1 cellular context compared by ENCODE assay signal in the genomic region with DNA sequence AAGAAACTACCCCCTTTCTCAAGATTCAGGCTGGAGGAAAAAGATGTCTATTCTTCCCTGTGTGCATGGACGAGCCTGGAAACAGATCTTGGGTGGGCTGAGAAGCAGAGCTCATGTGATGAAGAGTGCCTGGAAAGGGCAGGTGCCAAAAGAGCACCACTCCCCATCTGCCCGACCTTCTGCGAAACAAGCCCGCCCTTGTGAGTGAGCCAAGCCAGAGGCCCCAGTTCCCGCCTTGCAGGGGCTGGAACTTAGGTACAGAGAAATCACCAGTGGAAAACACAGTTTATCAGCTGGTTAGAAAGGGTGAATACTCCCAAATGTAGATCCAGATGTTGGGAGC.
TF ChIP-seq lines count a peak whose summit lies in the region.

No MANE protein-coding gene starts in this region.

TF ChIP-seq in HepG2, 621 proteins besides CTCF, POLR2A, EP300 and RAD21 (continued from another document and continues in another):
- TF ChIP-seq, protein P1, sequence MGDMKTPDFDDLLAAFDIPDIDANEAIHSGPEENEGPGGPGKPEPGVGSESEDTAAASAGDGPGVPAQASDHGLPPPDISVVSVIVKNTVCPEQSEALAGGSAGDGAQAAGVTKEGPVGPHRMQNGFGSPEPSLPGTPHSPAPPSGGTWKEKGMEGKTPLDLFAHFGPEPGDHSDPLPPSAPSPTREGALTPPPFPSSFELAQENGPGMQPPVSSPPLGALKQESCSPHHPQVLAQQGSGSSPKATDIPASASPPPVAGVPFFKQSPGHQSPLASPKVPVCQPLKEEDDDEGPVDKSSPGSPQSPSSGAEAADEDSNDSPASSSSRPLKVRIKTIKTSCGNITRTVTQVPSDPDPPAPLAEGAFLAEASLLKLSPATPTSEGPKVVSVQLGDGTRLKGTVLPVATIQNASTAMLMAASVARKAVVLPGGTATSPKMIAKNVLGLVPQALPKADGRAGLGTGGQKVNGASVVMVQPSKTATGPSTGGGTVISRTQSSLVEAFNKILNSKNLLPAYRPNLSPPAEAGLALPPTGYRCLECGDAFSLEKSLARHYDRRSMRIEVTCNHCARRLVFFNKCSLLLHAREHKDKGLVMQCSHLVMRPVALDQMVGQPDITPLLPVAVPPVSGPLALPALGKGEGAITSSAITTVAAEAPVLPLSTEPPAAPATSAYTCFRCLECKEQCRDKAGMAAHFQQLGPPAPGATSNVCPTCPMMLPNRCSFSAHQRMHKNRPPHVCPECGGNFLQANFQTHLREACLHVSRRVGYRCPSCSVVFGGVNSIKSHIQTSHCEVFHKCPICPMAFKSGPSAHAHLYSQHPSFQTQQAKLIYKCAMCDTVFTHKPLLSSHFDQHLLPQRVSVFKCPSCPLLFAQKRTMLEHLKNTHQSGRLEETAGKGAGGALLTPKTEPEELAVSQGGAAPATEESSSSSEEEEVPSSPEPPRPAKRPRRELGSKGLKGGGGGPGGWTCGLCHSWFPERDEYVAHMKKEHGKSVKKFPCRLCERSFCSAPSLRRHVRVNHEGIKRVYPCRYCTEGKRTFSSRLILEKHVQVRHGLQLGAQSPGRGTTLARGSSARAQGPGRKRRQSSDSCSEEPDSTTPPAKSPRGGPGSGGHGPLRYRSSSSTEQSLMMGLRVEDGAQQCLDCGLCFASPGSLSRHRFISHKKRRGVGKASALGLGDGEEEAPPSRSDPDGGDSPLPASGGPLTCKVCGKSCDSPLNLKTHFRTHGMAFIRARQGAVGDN (CRISPR knock-in tag; IDR thresholded peaks at IDR 0.05), result peak; percentile 66
- TF ChIP-seq, protein P2, sequence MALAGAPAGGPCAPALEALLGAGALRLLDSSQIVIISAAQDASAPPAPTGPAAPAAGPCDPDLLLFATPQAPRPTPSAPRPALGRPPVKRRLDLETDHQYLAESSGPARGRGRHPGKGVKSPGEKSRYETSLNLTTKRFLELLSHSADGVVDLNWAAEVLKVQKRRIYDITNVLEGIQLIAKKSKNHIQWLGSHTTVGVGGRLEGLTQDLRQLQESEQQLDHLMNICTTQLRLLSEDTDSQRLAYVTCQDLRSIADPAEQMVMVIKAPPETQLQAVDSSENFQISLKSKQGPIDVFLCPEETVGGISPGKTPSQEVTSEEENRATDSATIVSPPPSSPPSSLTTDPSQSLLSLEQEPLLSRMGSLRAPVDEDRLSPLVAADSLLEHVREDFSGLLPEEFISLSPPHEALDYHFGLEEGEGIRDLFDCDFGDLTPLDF (CRISPR knock-in tag; IDR thresholded peaks at IDR 0.05), result 0 out of 2 replicates have a peak, but pooled peaks have one; percentile 39
- TF ChIP-seq MXI1 (IDR thresholded peaks at IDR 0.05; ENCODE audit: borderline replicate concordance, low read depth, low read length) (no peak), ZFP37 (CRISPR knock-in tag; IDR thresholded peaks at IDR 0.05; ENCODE audit: borderline replicate concordance) (no peak), ZSCAN25 (CRISPR knock-in tag; IDR thresholded peaks at IDR 0.05) (no peak), PHF20 (CRISPR knock-in tag; IDR thresholded peaks at IDR 0.05) (0 out of 2 replicates have a peak, but pooled peaks have one; percentile 34), TFDP1 (CRISPR knock-in tag; IDR thresholded peaks at IDR 0.05; ENCODE audit: borderline replicate concordance) (peak; percentile 65; the same call in 1 of the 2 replicates), SOX13 (IDR thresholded peaks at IDR 0.05) (peak; percentile 37; the same call in 1 of the 2 replicates), SOX13 (CRISPR knock-in tag; conservative IDR thresholded peaks at IDR 0.05 in 1 of 2, IDR thresholded peaks at IDR 0.05 in 1 of 2) (no peak), MYC (CRISPR knock-in tag; IDR thresholded peaks at IDR 0.05; ENCODE audit: borderline replicate concordance) (peak; percentile 30; the same call in 1 of the 2 replicates), ESRRA (CRISPR knock-in tag; IDR thresholded peaks at IDR 0.05; ENCODE audit: low read depth) (no peak), POLR2G (IDR thresholded peaks at IDR 0.05; ENCODE audit: low read depth, low read length) (peak; percentile 22), NFKBIZ (CRISPR knock-in tag; IDR thresholded peaks at IDR 0.05) (0 out of 2 replicates have a peak, but pooled peaks have one; percentile 31), TFDP2 (CRISPR knock-in tag; IDR thresholded peaks at IDR 0.05) (peak; percentile 61), ZNF816 (CRISPR knock-in tag; IDR thresholded peaks at IDR 0.05; ENCODE audit: borderline replicate concordance) (0 out of 2 replicates have a peak, but pooled peaks have one; percentile 36), MTA1 (CRISPR knock-in tag; IDR thresholded peaks at IDR 0.05; ENCODE audit: borderline replicate concordance) (0 out of 2 replicates have a peak, but pooled peaks have one; percentile 8), TBX2 (CRISPR knock-in tag; IDR thresholded peaks at IDR 0.05; ENCODE audit: borderline replicate concordance) (0 out of 2 replicates have a peak, but pooled peaks have one; percentile 43), ZNF501 (CRISPR knock-in tag; IDR thresholded peaks at IDR 0.05) (peak; percentile 36; the same call in 1 of the 2 replicates), ZNF747 (CRISPR knock-in tag; IDR thresholded peaks at IDR 0.05; ENCODE audit: borderline replicate concordance) (0 out of 2 replicates have a peak, but pooled peaks have one; percentile 33), ZNF205 (CRISPR knock-in tag; IDR thresholded peaks at IDR 0.05) (0 out of 2 replicates have a peak, but pooled peaks have one; percentile 8), TFE3 (CRISPR knock-in tag; IDR thresholded peaks at IDR 0.05) (0 out of 2 replicates have a peak, but pooled peaks have one; percentile 14), ZNF331 (CRISPR knock-in tag; IDR thresholded peaks at IDR 0.05) (0 out of 2 replicates have a peak, but pooled peaks have one; percentile 11), TFAP4 (IDR thresholded peaks at IDR 0.05; ENCODE audit: borderline replicate concordance, low read depth) (peak; percentile 6; the same call in 1 of the 2 replicates), MEF2D (CRISPR knock-in tag; IDR thresholded peaks at IDR 0.05) (no peak), MAZ (IDR thresholded peaks at IDR 0.05; ENCODE audit: borderline replicate concordance, low read depth, low read length) (no peak), MAZ (CRISPR knock-in tag; IDR thresholded peaks at IDR 0.05; ENCODE audit: low read depth) (peak; percentile 49; the same call in 1 of the 2 replicates), RBFOX2 (IDR thresholded peaks at IDR 0.05; ENCODE audit: low read depth, low read length) (peak; percentile 77), MXD4 (CRISPR knock-in tag; IDR thresholded peaks at IDR 0.05) (peak; percentile 51), PHF8 (CRISPR knock-in tag; IDR thresholded peaks at IDR 0.05) (peak; percentile 20; the same call in 1 of the 2 replicates), ZNF430 (CRISPR knock-in tag; IDR thresholded peaks at IDR 0.05) (0 out of 2 replicates have a peak, but pooled peaks have one; percentile 22), ZNF644 (CRISPR knock-in tag; IDR thresholded peaks at IDR 0.05; ENCODE audit: low read depth) (0 out of 2 replicates have a peak, but pooled peaks have one; percentile 4), IKZF5 (CRISPR knock-in tag; IDR thresholded peaks at IDR 0.05) (no peak), ZNF460 (CRISPR knock-in tag; IDR thresholded peaks at IDR 0.05; ENCODE audit: borderline replicate concordance) (no peak), CBX2 (IDR thresholded peaks at IDR 0.05; ENCODE audit: low read depth, low read length) (no peak), CBX2 (CRISPR knock-in tag; IDR thresholded peaks at IDR 0.05; ENCODE audit: low read depth) (no peak), ZNF431 (CRISPR knock-in tag; IDR thresholded peaks at IDR 0.05; ENCODE audit: borderline replicate concordance, low read depth) (peak; percentile 85; the same call in 1 of the 2 replicates)
- TF ChIP-seq, protein P3, sequence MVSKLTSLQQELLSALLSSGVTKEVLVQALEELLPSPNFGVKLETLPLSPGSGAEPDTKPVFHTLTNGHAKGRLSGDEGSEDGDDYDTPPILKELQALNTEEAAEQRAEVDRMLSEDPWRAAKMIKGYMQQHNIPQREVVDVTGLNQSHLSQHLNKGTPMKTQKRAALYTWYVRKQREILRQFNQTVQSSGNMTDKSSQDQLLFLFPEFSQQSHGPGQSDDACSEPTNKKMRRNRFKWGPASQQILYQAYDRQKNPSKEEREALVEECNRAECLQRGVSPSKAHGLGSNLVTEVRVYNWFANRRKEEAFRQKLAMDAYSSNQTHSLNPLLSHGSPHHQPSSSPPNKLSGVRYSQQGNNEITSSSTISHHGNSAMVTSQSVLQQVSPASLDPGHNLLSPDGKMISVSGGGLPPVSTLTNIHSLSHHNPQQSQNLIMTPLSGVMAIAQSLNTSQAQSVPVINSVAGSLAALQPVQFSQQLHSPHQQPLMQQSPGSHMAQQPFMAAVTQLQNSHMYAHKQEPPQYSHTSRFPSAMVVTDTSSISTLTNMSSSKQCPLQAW (CRISPR knock-in tag; IDR thresholded peaks at IDR 0.05), result 0 out of 2 replicates have a peak, but pooled peaks have one; percentile 6
- TF ChIP-seq, protein P4, sequence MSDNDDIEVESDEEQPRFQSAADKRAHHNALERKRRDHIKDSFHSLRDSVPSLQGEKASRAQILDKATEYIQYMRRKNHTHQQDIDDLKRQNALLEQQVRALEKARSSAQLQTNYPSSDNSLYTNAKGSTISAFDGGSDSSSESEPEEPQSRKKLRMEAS (IDR thresholded peaks at IDR 0.05), result 0 out of 2 replicates have a peak, but pooled peaks have one; percentile 1
- TF ChIP-seq, protein P5, sequence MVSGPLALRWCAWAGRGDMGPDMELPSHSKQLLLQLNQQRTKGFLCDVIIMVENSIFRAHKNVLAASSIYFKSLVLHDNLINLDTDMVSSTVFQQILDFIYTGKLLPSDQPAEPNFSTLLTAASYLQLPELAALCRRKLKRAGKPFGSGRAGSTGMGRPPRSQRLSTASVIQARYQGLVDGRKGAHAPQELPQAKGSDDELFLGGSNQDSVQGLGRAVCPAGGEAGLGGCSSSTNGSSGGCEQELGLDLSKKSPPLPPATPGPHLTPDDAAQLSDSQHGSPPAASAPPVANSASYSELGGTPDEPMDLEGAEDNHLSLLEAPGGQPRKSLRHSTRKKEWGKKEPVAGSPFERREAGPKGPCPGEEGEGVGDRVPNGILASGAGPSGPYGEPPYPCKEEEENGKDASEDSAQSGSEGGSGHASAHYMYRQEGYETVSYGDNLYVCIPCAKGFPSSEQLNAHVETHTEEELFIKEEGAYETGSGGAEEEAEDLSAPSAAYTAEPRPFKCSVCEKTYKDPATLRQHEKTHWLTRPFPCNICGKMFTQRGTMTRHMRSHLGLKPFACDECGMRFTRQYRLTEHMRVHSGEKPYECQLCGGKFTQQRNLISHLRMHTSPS (CRISPR knock-in tag; IDR thresholded peaks at IDR 0.05; ENCODE audit: low read depth), result no peak
